Comparison of ENCODE assay signal across 1 cellular context in genomic region chr16:89198417-89199240, GRCh38.
TF ChIP-seq lines count a peak whose summit lies in the region.

No MANE protein-coding gene starts in this region.

TF ChIP-seq in HepG2, 621 proteins besides CTCF, POLR2A, EP300 and RAD21 (continues in another document):
- TF ChIP-seq SNAPC2 (CRISPR knock-in tag; IDR thresholded peaks at IDR 0.05) (no peak), FOXK1 (CRISPR knock-in tag; IDR thresholded peaks at IDR 0.05; ENCODE audit: borderline replicate concordance, low read depth) (no peak), MLX (CRISPR knock-in tag; IDR thresholded peaks at IDR 0.05) (no peak), PHF20 (CRISPR knock-in tag; IDR thresholded peaks at IDR 0.05) (no peak), ZBTB1 (CRISPR knock-in tag; IDR thresholded peaks at IDR 0.05; ENCODE audit: borderline replicate concordance) (no peak), ZNF552 (CRISPR knock-in tag; IDR thresholded peaks at IDR 0.05; ENCODE audit: borderline replicate concordance) (no peak), HNRNPK (IDR thresholded peaks at IDR 0.05; ENCODE audit: low read depth, low read length, poor library complexity, severe bottlenecking) (no peak), DR1 (CRISPR knock-in tag; IDR thresholded peaks at IDR 0.05) (0 out of 2 replicates have a peak, but pooled peaks have one; percentile 18), NAIF1 (CRISPR knock-in tag; IDR thresholded peaks at IDR 0.05; ENCODE audit: borderline replicate concordance) (no peak), ZBTB20 (CRISPR knock-in tag; IDR thresholded peaks at IDR 0.05; ENCODE audit: borderline replicate concordance, low read depth) (no peak), SIX4 (CRISPR knock-in tag; IDR thresholded peaks at IDR 0.05) (no peak), MAFF (IDR thresholded peaks at IDR 0.05; ENCODE audit: low read depth, low read length) (no peak), ZNF589 (CRISPR knock-in tag; conservative IDR thresholded peaks at IDR 0.05) (no peak), SKI (IDR thresholded peaks at IDR 0.05; ENCODE audit: partially characterized antibody) (no peak), CBX2 (IDR thresholded peaks at IDR 0.05; ENCODE audit: low read depth, low read length) (no peak), CBX2 (CRISPR knock-in tag; IDR thresholded peaks at IDR 0.05; ENCODE audit: low read depth) (no peak), ZNF792 (CRISPR knock-in tag; IDR thresholded peaks at IDR 0.05) (no peak), KDM6A (CRISPR knock-in tag; IDR thresholded peaks at IDR 0.05; ENCODE audit: low read depth) (no peak), MYC (CRISPR knock-in tag; IDR thresholded peaks at IDR 0.05; ENCODE audit: borderline replicate concordance) (peak; percentile 27; the same call in 1 of the 2 replicates), MBNL3 (CRISPR knock-in tag; conservative IDR thresholded peaks at IDR 0.05) (no peak), TGIF2 (CRISPR knock-in tag; IDR thresholded peaks at IDR 0.05) (peak; percentile 36; the same call in 1 of the 2 replicates), ZNF720 (CRISPR knock-in tag; IDR thresholded peaks at IDR 0.05) (no peak), TBX2 (CRISPR knock-in tag; IDR thresholded peaks at IDR 0.05; ENCODE audit: borderline replicate concordance) (peak; percentile 19; the same call in 1 of the 2 replicates), HDAC6 (IDR thresholded peaks at IDR 0.05; ENCODE audit: low read depth, low read length) (no peak), SP5 (CRISPR knock-in tag; IDR thresholded peaks at IDR 0.05; ENCODE audit: borderline replicate concordance, low read depth) (no peak), ZNF207 (IDR thresholded peaks at IDR 0.05; ENCODE audit: borderline replicate concordance) (no peak), ZNF24 (IDR thresholded peaks at IDR 0.05) (no peak), NRL (CRISPR knock-in tag; IDR thresholded peaks at IDR 0.05; ENCODE audit: borderline replicate concordance) (no peak), MTF1 (CRISPR knock-in tag; IDR thresholded peaks at IDR 0.05) (no peak), NCOA1 (CRISPR knock-in tag; IDR thresholded peaks at IDR 0.05) (no peak), MYNN (CRISPR knock-in tag; IDR thresholded peaks at IDR 0.05; ENCODE audit: low read depth) (no peak), ZNF598 (CRISPR knock-in tag; IDR thresholded peaks at IDR 0.05; ENCODE audit: borderline replicate concordance) (no peak), ZNF737 (CRISPR knock-in tag; IDR thresholded peaks at IDR 0.05; ENCODE audit: borderline replicate concordance) (no peak), NPAS2 (CRISPR knock-in tag; IDR thresholded peaks at IDR 0.05; ENCODE audit: borderline replicate concordance) (no peak), LCORL (IDR thresholded peaks at IDR 0.05) (no peak), LCORL (CRISPR knock-in tag; IDR thresholded peaks at IDR 0.05) (no peak), ZNF547 (CRISPR knock-in tag; IDR thresholded peaks at IDR 0.05) (no peak), ZNF343 (CRISPR knock-in tag; IDR thresholded peaks at IDR 0.05) (no peak), ZSCAN9 (CRISPR knock-in tag; IDR thresholded peaks at IDR 0.05; ENCODE audit: borderline replicate concordance) (no peak), RARA (CRISPR knock-in tag; IDR thresholded peaks at IDR 0.05) (no peak), ZNF549 (CRISPR knock-in tag; IDR thresholded peaks at IDR 0.05) (no peak), ZFP36L1 (CRISPR knock-in tag; IDR thresholded peaks at IDR 0.05) (no peak), ZNF878 (CRISPR knock-in tag; IDR thresholded peaks at IDR 0.05) (no peak), IKZF1 (IDR thresholded peaks at IDR 0.05) (no peak), POGZ (CRISPR knock-in tag; IDR thresholded peaks at IDR 0.05) (no peak)
- TF ChIP-seq, protein P1, sequence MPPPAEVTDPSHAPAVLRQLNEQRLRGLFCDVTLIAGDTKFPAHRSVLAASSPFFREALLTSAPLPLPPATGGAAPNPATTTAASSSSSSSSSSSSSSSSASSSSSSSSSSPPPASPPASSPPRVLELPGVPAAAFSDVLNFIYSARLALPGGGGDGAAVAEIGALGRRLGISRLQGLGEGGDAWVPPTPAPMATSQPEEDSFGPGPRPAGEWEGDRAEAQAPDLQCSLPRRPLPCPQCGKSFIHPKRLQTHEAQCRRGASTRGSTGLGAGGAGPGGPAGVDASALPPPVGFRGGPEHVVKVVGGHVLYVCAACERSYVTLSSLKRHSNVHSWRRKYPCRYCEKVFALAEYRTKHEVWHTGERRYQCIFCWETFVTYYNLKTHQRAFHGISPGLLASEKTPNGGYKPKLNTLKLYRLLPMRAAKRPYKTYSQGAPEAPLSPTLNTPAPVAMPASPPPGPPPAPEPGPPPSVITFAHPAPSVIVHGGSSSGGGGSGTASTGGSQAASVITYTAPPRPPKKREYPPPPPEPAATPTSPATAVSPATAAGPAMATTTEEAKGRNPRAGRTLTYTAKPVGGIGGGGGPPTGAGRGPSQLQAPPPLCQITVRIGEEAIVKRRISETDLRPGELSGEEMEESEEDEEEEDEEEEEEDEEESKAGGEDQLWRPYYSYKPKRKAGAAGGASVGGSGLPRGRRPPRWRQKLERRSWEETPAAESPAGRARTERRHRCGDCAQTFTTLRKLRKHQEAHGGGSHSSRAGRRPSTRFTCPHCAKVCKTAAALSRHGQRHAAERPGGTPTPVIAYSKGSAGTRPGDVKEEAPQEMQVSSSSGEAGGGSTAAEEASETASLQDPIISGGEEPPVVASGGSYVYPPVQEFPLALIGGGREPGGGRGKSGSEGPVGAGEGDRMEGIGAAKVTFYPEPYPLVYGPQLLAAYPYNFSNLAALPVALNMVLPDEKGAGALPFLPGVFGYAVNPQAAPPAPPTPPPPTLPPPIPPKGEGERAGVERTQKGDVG (CRISPR knock-in tag; IDR thresholded peaks at IDR 0.05; ENCODE audit: borderline replicate concordance), result no peak
- TF ChIP-seq, protein P2, sequence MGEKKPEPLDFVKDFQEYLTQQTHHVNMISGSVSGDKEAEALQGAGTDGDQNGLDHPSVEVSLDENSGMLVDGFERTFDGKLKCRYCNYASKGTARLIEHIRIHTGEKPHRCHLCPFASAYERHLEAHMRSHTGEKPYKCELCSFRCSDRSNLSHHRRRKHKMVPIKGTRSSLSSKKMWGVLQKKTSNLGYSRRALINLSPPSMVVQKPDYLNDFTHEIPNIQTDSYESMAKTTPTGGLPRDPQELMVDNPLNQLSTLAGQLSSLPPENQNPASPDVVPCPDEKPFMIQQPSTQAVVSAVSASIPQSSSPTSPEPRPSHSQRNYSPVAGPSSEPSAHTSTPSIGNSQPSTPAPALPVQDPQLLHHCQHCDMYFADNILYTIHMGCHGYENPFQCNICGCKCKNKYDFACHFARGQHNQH (CRISPR knock-in tag; IDR thresholded peaks at IDR 0.05), result no peak
- TF ChIP-seq, protein P3, sequence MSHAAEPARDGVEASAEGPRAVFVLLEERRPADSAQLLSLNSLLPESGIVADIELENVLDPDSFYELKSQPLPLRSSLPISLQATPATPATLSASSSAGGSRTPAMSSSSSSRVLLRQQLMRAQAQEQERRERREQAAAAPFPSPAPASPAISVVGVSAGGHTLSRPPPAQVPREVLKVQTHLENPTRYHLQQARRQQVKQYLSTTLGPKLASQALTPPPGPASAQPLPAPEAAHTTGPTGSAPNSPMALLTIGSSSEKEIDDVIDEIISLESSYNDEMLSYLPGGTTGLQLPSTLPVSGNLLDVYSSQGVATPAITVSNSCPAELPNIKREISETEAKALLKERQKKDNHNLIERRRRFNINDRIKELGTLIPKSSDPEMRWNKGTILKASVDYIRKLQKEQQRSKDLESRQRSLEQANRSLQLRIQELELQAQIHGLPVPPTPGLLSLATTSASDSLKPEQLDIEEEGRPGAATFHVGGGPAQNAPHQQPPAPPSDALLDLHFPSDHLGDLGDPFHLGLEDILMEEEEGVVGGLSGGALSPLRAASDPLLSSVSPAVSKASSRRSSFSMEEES (CRISPR knock-in tag; IDR thresholded peaks at IDR 0.05), result no peak
- TF ChIP-seq, protein P4, sequence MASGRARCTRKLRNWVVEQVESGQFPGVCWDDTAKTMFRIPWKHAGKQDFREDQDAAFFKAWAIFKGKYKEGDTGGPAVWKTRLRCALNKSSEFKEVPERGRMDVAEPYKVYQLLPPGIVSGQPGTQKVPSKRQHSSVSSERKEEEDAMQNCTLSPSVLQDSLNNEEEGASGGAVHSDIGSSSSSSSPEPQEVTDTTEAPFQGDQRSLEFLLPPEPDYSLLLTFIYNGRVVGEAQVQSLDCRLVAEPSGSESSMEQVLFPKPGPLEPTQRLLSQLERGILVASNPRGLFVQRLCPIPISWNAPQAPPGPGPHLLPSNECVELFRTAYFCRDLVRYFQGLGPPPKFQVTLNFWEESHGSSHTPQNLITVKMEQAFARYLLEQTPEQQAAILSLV (CRISPR knock-in tag; IDR thresholded peaks at IDR 0.05; ENCODE audit: borderline replicate concordance), result 0 out of 2 replicates have a peak, but pooled peaks have one; percentile 52
- TF ChIP-seq, protein P5, sequence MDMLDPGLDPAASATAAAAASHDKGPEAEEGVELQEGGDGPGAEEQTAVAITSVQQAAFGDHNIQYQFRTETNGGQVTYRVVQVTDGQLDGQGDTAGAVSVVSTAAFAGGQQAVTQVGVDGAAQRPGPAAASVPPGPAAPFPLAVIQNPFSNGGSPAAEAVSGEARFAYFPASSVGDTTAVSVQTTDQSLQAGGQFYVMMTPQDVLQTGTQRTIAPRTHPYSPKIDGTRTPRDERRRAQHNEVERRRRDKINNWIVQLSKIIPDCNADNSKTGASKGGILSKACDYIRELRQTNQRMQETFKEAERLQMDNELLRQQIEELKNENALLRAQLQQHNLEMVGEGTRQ (IDR thresholded peaks at IDR 0.05; ENCODE audit: low read depth, low read length), result no peak
- TF ChIP-seq, protein P5 (CRISPR knock-in tag; IDR thresholded peaks at IDR 0.05; ENCODE audit: borderline replicate concordance), result no peak
- TF ChIP-seq, protein P6, sequence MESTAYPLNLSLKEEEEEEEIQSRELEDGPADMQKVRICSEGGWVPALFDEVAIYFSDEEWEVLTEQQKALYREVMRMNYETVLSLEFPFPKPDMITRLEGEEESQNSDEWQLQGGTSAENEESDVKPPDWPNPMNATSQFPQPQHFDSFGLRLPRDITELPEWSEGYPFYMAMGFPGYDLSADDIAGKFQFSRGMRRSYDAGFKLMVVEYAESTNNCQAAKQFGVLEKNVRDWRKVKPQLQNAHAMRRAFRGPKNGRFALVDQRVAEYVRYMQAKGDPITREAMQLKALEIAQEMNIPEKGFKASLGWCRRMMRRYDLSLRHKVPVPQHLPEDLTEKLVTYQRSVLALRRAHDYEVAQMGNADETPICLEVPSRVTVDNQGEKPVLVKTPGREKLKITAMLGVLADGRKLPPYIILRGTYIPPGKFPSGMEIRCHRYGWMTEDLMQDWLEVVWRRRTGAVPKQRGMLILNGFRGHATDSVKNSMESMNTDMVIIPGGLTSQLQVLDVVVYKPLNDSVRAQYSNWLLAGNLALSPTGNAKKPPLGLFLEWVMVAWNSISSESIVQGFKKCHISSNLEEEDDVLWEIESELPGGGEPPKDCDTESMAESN (CRISPR knock-in tag; conservative IDR thresholded peaks at IDR 0.05), result no peak; the same call in 1 of the 2 replicates
- TF ChIP-seq, protein P7, sequence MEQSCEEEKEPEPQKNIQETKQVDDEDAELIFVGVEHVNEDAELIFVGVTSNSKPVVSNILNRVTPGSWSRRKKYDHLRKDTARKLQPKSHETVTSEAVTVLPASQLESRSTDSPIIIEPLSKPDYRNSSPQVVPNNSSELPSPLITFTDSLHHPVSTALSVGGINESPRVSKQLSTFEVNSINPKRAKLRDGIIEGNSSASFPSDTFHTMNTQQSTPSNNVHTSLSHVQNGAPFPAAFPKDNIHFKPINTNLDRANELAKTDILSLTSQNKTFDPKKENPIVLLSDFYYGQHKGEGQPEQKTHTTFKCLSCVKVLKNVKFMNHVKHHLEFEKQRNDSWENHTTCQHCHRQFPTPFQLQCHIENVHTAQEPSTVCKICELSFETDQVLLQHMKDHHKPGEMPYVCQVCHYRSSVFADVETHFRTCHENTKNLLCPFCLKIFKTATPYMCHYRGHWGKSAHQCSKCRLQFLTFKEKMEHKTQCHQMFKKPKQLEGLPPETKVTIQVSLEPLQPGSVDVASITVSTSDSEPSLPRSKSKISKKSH (CRISPR knock-in tag; IDR thresholded peaks at IDR 0.05; ENCODE audit: borderline replicate concordance), result no peak
- TF ChIP-seq, protein P8, sequence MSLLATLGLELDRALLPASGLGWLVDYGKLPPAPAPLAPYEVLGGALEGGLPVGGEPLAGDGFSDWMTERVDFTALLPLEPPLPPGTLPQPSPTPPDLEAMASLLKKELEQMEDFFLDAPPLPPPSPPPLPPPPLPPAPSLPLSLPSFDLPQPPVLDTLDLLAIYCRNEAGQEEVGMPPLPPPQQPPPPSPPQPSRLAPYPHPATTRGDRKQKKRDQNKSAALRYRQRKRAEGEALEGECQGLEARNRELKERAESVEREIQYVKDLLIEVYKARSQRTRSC (CRISPR knock-in tag; IDR thresholded peaks at IDR 0.05; ENCODE audit: low read depth), result no peak
- TF ChIP-seq, protein P9, sequence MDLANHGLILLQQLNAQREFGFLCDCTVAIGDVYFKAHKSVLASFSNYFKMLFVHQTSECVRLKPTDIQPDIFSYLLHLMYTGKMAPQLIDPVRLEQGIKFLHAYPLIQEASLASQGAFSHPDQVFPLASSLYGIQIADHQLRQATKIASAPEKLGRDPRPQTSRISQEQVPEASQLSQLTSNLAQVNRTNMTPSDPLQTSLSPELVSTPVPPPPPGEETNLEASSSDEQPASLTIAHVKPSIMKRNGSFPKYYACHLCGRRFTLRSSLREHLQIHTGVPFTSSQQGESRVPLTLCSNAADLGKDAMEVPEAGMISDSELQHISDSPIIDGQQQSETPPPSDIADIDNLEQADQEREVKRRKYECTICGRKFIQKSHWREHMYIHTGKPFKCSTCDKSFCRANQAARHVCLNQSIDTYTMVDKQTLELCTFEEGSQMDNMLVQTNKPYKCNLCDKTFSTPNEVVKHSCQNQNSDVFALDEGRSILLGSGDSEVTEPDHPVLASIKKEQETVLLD (CRISPR knock-in tag; IDR thresholded peaks at IDR 0.05; ENCODE audit: low read depth), result no peak
- TF ChIP-seq, protein P10, sequence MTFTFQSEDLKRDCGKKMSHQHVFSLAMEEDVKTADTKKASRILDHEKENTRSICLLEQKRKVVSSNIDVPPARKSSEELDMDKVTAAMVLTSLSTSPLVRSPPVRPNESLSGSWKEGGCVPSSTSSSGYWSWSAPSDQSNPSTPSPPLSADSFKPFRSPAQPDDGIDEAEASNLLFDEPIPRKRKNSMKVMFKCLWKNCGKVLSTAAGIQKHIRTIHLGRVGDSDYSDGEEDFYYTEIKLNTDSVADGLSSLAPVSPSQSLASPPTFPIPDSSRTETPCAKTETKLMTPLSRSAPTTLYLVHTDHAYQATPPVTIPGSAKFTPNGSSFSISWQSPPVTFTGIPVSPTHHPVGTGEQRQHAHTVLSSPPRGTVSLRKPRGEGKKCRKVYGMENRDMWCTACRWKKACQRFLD (CRISPR knock-in tag; IDR thresholded peaks at IDR 0.05; ENCODE audit: borderline replicate concordance), result no peak
